9 cellular contexts compared by ENCODE assay signal in the genomic region with DNA sequence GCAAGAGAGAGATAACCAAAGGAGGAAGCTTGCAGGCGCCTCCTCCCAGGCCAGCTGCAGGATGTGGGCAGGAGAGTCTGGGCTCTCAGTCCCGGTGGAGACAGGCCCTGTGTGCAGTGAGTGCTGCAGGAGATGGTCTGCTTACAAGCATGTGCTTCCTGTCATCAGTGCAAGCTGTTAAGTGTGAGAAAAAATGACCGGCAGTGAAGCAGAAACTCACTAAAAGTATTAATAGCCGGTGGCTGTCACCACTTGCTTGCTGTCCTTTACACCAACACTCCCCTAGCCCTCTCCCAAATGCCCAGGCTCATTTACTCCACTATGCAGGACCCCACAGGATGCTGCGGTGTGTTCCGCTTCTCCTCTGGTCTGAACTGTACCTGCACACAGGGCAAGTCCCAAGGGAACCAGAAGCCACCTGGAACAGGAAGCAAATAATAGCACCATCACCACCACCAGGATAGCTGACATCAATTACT.
DNase-seq lines count a peak whose midpoint lies in the region; ATAC-seq, FAIRE-seq and TF ChIP-seq lines count a peak whose summit lies in the region.
"Had no signal": no experiment of that assay in that cellular context is flagged by ENCODE, and none has a peak within 500 bp of the region (broad histone marks: within the 10 kb centered on the region; RNA-seq: fewer than 3 reads in every experiment).

No MANE protein-coding gene starts in this region.

- no peak for TF ChIP-seq POLR2A in GM12878 (IDR thresholded peaks at IDR 0.05; ENCODE audit: low read depth, low read length)

- peak overlapping the region; percentile 46 for H2AFZ ChIP-seq in GM12878 (ENCODE audit: control insufficient read depth, low read depth, low read length)

- H3K36me3 Mint-ChIP-seq in stimulated activated memory B cell treated with anti-CD40 and anti-IgM and Interleukin-4, amounts not matched to agents 10 μg/mL and 1 μg/mL and 100 μg/mL, for 72 hours: no peaks in the 10 kb centered on the region
- no peaks in the 10 kb centered on the region for H3K36me3 Mint-ChIP-seq in activated T-helper 17 cell treated with anti-CD3 and anti-CD28 coated beads, Interleukin-2, amount 50 U/mL, for 72 hours (ENCODE audit: low read depth)
- H3K36me3 Mint-ChIP-seq: activated naive CD4-positive, alpha-beta T cell treated with anti-CD3 and anti-CD28 coated beads, Interleukin-2, amount 50 U/mL, for 24 hours had no signal

- H3K27ac ChIP-seq in GM12878 (ENCODE audit: control insufficient read depth, insufficient read depth): no peak overlapping the region
- no peak overlapping the region for H3K27ac ChIP-seq in mesendoderm (ENCODE audit: low read depth, low read length)

- TF ChIP-seq RAD21 in GM12878 (IDR thresholded peaks at IDR 0.05; ENCODE audit: insufficient read depth, low read depth, low read length): no peak

- FAIRE-seq in GM12878 (lab: Jason Lieb, UNC): peak; percentile 75

- peak; percentile 65 for DNase-seq in GM12864 (ENCODE audit: low read depth)
- DNase-seq in GM12878 (ENCODE audit: low read depth, low spot score): peak; percentile 56
- DNase-seq in mesendoderm: no peak
- no peak for DNase-seq in central memory CD4-positive, alpha-beta T cell

- H3K4me1 ChIP-seq in GM12878 (ENCODE audit: control insufficient read depth, insufficient read depth, low read length): peaks cover 12% of the 10 kb centered on the region
- H3K4me1 ChIP-seq in mesendoderm (ENCODE audit: control insufficient read depth, low read depth, low read length): no peaks in the 10 kb centered on the region

- POLR2A ChIA-PET in GM12878 (lab: Charles Lee): no interaction called here

- H2BK120ac ChIP-seq in mesendoderm (ENCODE audit: low read depth, low read length): no peak overlapping the region

- no peak overlapping the region for H3K4ac ChIP-seq in mesendoderm (ENCODE audit: low read depth, low read length)

- no peak overlapping the region for H2AK5ac ChIP-seq in mesendoderm (ENCODE audit: low read length)

- no peaks in the 10 kb centered on the region for H3K79me1 ChIP-seq in mesendoderm (ENCODE audit: low read length)

- peak; percentile 91 for ATAC-seq in GM21423 (IDR thresholded peaks at IDR 0.05; ENCODE audit: unreplicated experiment)
- ATAC-seq in HG03571 (IDR thresholded peaks at IDR 0.05; ENCODE audit: unreplicated experiment): peak; percentile 85
- ATAC-seq in GM12878: peak; percentile 92
- peak; percentile 93 for ATAC-seq in stimulated activated memory B cell treated with anti-CD40 and anti-IgM and Interleukin-4, amounts not matched to agents 10 μg/mL and 1 μg/mL and 100 μg/mL, for 72 hours
- ATAC-seq in activated T-helper 17 cell treated with anti-CD3 and anti-CD28 coated beads, Interleukin-2, amount 50 U/mL, for 72 hours (replicated peaks): no peak

- H3K9ac ChIP-seq in GM12878 (ENCODE audit: control insufficient read depth, insufficient read depth, low read length) (no peak overlapping the region), mesendoderm (ENCODE audit: low read length) (no peak overlapping the region)

- H3K27me3 ChIP-seq in GM12878 (replicated peaks in 1 of 2; ENCODE audit: control insufficient read depth in 2 of 2, insufficient read depth in 2 of 2, low read length in 1 of 2): no peaks in the 10 kb centered on the region
- H3K27me3 ChIP-seq in mesendoderm (ENCODE audit: insufficient read depth, low read length, poor library complexity): no peaks in the 10 kb centered on the region

- TF ChIP-seq EP300 in GM12878 (IDR thresholded peaks at IDR 0.05; ENCODE audit: borderline replicate concordance in 1 of 2, control insufficient read depth in 1 of 2, low read depth in 2 of 2, low read length in 2 of 2): no peak

- H3K4me1 Mint-ChIP-seq in stimulated activated memory B cell treated with anti-CD40 and anti-IgM and Interleukin-4, amounts not matched to agents 10 μg/mL and 1 μg/mL and 100 μg/mL, for 72 hours: peaks cover 56% of the 10 kb centered on the region
- peaks cover 4% of the 10 kb centered on the region for H3K4me1 Mint-ChIP-seq in activated T-helper 17 cell treated with anti-CD3 and anti-CD28 coated beads, Interleukin-2, amount 50 U/mL, for 72 hours

- H3K36me3 ChIP-seq in GM12878 (ENCODE audit: control insufficient read depth in 2 of 2, insufficient read depth in 2 of 2, low read length in 1 of 2) (no peaks in the 10 kb centered on the region), mesendoderm (ENCODE audit: control insufficient read depth, insufficient read depth, low read length) (no peaks in the 10 kb centered on the region)

- H2BK5ac ChIP-seq in mesendoderm (ENCODE audit: low read length): no peak overlapping the region

- H3K4me2 ChIP-seq in GM12878 (ENCODE audit: control insufficient read depth, insufficient read depth) (peak overlapping the region; percentile 41; the same call in 1 of the 2 replicates), mesendoderm (ENCODE audit: low read length) (no peak overlapping the region)

- H3K4me3 Mint-ChIP-seq in stimulated activated memory B cell treated with anti-CD40 and anti-IgM and Interleukin-4, amounts not matched to agents 10 μg/mL and 1 μg/mL and 100 μg/mL, for 72 hours: peak overlapping the region; percentile 32
- H3K4me3 Mint-ChIP-seq in activated T-helper 17 cell treated with anti-CD3 and anti-CD28 coated beads, Interleukin-2, amount 50 U/mL, for 72 hours: no peak overlapping the region
- H3K4me3 Mint-ChIP-seq: activated naive CD4-positive, alpha-beta T cell treated with anti-CD3 and anti-CD28 coated beads, Interleukin-2, amount 50 U/mL, for 24 hours had no signal

- H3K27ac Mint-ChIP-seq in stimulated activated memory B cell treated with anti-CD40 and anti-IgM and Interleukin-4, amounts not matched to agents 10 μg/mL and 1 μg/mL and 100 μg/mL, for 72 hours: peak overlapping the region; percentile 10
- no peak overlapping the region for H3K27ac Mint-ChIP-seq in activated T-helper 17 cell treated with anti-CD3 and anti-CD28 coated beads, Interleukin-2, amount 50 U/mL, for 72 hours
- H3K27ac Mint-ChIP-seq: activated naive CD4-positive, alpha-beta T cell treated with anti-CD3 and anti-CD28 coated beads, Interleukin-2, amount 50 U/mL, for 24 hours had no signal

- SMC1A ChIA-PET in GM12878 (lab: Charles Lee; ENCODE audit: uncharacterized antibody, unreplicated experiment): interaction anchor here (1.0 to 1.3 kb wide), 4 partner anchors 13 to 31 kb away, joined by 3 to 4 read pairs (median 3); no protein-coding TSS in a partner anchor

- H4K20me1 ChIP-seq in GM12878 (ENCODE audit: control insufficient read depth, insufficient read depth): no peaks in the 10 kb centered on the region

- no TSS peak for BruUV-seq in GM12878 (replicated peaks; lab: Mats Ljungman, UMichigan)

- H4K8ac ChIP-seq in mesendoderm (ENCODE audit: low read depth, low read length): no peak overlapping the region

- in situ Hi-C loops in GM12878 (cut with MboI): no loop called here

- no peaks in the 10 kb centered on the region for H3K9me3 Mint-ChIP-seq in stimulated activated memory B cell treated with anti-CD40 and anti-IgM and Interleukin-4, amounts not matched to agents 10 μg/mL and 1 μg/mL and 100 μg/mL, for 72 hours
- no peaks in the 10 kb centered on the region for H3K9me3 Mint-ChIP-seq in activated T-helper 17 cell treated with anti-CD3 and anti-CD28 coated beads, Interleukin-2, amount 50 U/mL, for 72 hours
- H3K9me3 Mint-ChIP-seq: activated naive CD4-positive, alpha-beta T cell treated with anti-CD3 and anti-CD28 coated beads, Interleukin-2, amount 50 U/mL, for 24 hours had no signal

- TF ChIP-seq CTCF in GM12864 (IDR thresholded peaks at IDR 0.05; ENCODE audit: low read depth, low read length, missing control alignments) (no peak), GM12878 (IDR thresholded peaks at IDR 0.05 in 2 of 3, conservative IDR thresholded peaks at IDR 0.05 in 1 of 3; ENCODE audit: control insufficient read depth in 2 of 3, extremely low read depth in 1 of 3, insufficient read depth in 1 of 3, low read depth in 3 of 3, low read length in 3 of 3) (no peak)

- no peak overlapping the region for H3K4me3 ChIP-seq in GM12864 (ENCODE audit: low read depth, low read length)
- H3K4me3 ChIP-seq in GM12878: no peak overlapping the region
- H3K4me3 ChIP-seq in mesendoderm (ENCODE audit: low read length): no peak overlapping the region

- CTCF ChIA-PET in GM12878 (lab: Yijun Ruan, JAX): interaction anchor here (0.7 to 2.9 kb wide), 5 partner anchors 9 to 642 kb away, joined by 3 to 9 read pairs (median 3); no protein-coding TSS in a partner anchor

- H3K27me3 Mint-ChIP-seq in stimulated activated memory B cell treated with anti-CD40 and anti-IgM and Interleukin-4, amounts not matched to agents 10 μg/mL and 1 μg/mL and 100 μg/mL, for 72 hours: no peaks in the 10 kb centered on the region
- peaks cover 13% of the 10 kb centered on the region for H3K27me3 Mint-ChIP-seq in activated T-helper 17 cell treated with anti-CD3 and anti-CD28 coated beads, Interleukin-2, amount 50 U/mL, for 72 hours

- H2BK15ac ChIP-seq in mesendoderm (replicated peaks; ENCODE audit: low read depth): no peak overlapping the region

- H3K9me3 ChIP-seq in GM12878 (replicated peaks; ENCODE audit: control insufficient read depth, insufficient read depth, low read length): no peaks in the 10 kb centered on the region

- H3K18ac ChIP-seq in mesendoderm (ENCODE audit: low read length): no peak overlapping the region

- H3K79me2 ChIP-seq in GM12878 (ENCODE audit: control insufficient read depth, insufficient read depth, low read length): no peaks in the 10 kb centered on the region
- H3K79me2 ChIP-seq in mesendoderm (ENCODE audit: control insufficient read depth, insufficient read depth, low read length): no peaks in the 10 kb centered on the region

- no peak overlapping the region for H3K23ac ChIP-seq in mesendoderm (ENCODE audit: low read length)

- RAD21 ChIA-PET in GM12878 (lab: Charles Lee; ENCODE audit: unreplicated experiment): interaction anchor here (0.8 to 1.0 kb wide), 2 partner anchors 18 kb away, joined by 3 to 4 read pairs; no protein-coding TSS in a partner anchor

- intact Hi-C loops in GM12878 (cut with micrococcal nuclease; ENCODE audit: unreplicated experiment): no loop called here

- H4K5ac ChIP-seq in mesendoderm (ENCODE audit: low read length): no peak overlapping the region

- 2% methylated on average over 6 of the region's 6 CpGs for WGBS in GM12878 (ENCODE audit: insufficient coverage, insufficient replicate concordance, low lambda C conversion rate, missing lambda C conversion rate)
- no CpG with 5 or more reads among the region's 6 CpGs for WGBS in mesendoderm (ENCODE audit: extremely low coverage, insufficient coverage, low lambda C conversion rate)

- no peak overlapping the region for H3K56ac ChIP-seq in mesendoderm (ENCODE audit: low read length)

TF ChIP-seq in GM12878, 131 proteins besides CTCF, POLR2A, EP300 and RAD21 (continues in another document):
- TF ChIP-seq BCL11A (IDR thresholded peaks at IDR 0.05; ENCODE audit: low read depth, low read length) (no peak), KDM1A (IDR thresholded peaks at IDR 0.05; ENCODE audit: borderline replicate concordance) (no peak), SMAD5 (IDR thresholded peaks at IDR 0.05; ENCODE audit: low read depth) (no peak)

Comparison
In these comparisons a context has a peak if more than half of its experiments do, and no peak if none do; other contexts are left out.
1. DNase-seq: peak in GM12864 (single experiment) and GM12878 (single experiment); none in mesendoderm (single experiment) and central memory CD4-positive, alpha-beta T cell (single experiment).